Comparison of ENCODE assay signal across 25 cellular contexts in genomic region chr20:24117386-24117785, GRCh38.
"Had no signal": no experiment of that assay in that cellular context is flagged by ENCODE, and none has a peak within 500 bp of the region (broad histone marks: within the 10 kb centered on the region; RNA-seq: fewer than 3 reads in every experiment).

No MANE protein-coding gene starts in this region.

- FAIRE-seq: frontal cortex had no signal

- H3K36me3 ChIP-seq: adrenal gland, right atrium auricular region, spleen, transverse colon had no signal

- H2AFZ ChIP-seq: parathyroid adenoma had no signal

- ATAC-seq: activated CD4-positive, alpha-beta T cell treated with anti-CD3 and anti-CD28 coated beads for 36 hours; activated naive CD4-positive, alpha-beta T cell treated with anti-CD3 and anti-CD28 coated beads, Interleukin-2, amount 50 U/mL, for 72 hours; activated T-cell treated with anti-CD3 and anti-CD28 coated beads, Interleukin-2, amount 50 U/mL, for 72 hours; esophagus mucosa; naive thymus-derived CD4-positive, alpha-beta T cell had no signal

- H3K36me3 Mint-ChIP-seq: activated naive CD4-positive, alpha-beta T cell treated with anti-CD3 and anti-CD28 coated beads, Interleukin-2, amount 50 U/mL, for 72 hours; brain; immature natural killer cell; naive thymus-derived CD4-positive, alpha-beta T cell had no signal

- H3K9ac ChIP-seq: parathyroid adenoma had no signal

- H3K79me2 ChIP-seq: parathyroid adenoma had no signal

- H3K9me3 ChIP-seq: adrenal gland, right atrium auricular region, spleen, testis, transverse colon had no signal

- H3K4me3 ChIP-seq: adrenal gland, right atrium auricular region, spleen, testis, transverse colon had no signal

- H3K27ac ChIP-seq: adrenal gland, parathyroid adenoma, right atrium auricular region, spleen, testis, transverse colon had no signal

- DNase-seq: activated CD4-positive, alpha-beta T cell treated with anti-CD3 and anti-CD28 coated beads for 36 hours; activated CD4-positive, alpha-beta T cell treated with anti-CD3 and anti-CD28 coated beads, Interleukin-2, amount 50 U/mL, for 4 hours; activated CD4-positive, CD25-positive, alpha-beta regulatory T cell; activated naive CD4-positive, alpha-beta T cell; activated T-cell treated with anti-CD3 and anti-CD28 coated beads for 4 hours; activated T-cell treated with anti-CD3 and anti-CD28 coated beads, Interleukin-2, amount 50 U/mL, for 72 hours; adrenal gland; aorta; cortex of kidney; hypothalamus; immature natural killer cell; midbrain; naive thymus-derived CD4-positive, alpha-beta T cell; nucleus accumbens; spleen; stimulated activated naive CD4-positive, alpha-beta T cell treated with Interleukin-2 at 50 U/mL for 16 hours; testis; transverse colon had no signal

- H3K4me1 Mint-ChIP-seq: activated CD4-positive, alpha-beta T cell treated with anti-CD3 and anti-CD28 coated beads for 36 hours; neural crest cell had no signal

- H3K9me3 Mint-ChIP-seq: activated naive CD4-positive, alpha-beta T cell treated with anti-CD3 and anti-CD28 coated beads, Interleukin-2, amount 50 U/mL, for 72 hours; activated T-cell treated with anti-CD3 and anti-CD28 coated beads, Interleukin-2, amount 50 U/mL, for 72 hours; naive thymus-derived CD4-positive, alpha-beta T cell; neural crest cell had no signal

- H3K27me3 ChIP-seq: adrenal gland, right atrium auricular region, testis, transverse colon had no signal

- H3K4me1 ChIP-seq: right atrium auricular region had no signal

- H3K4me3 Mint-ChIP-seq: activated CD4-positive, alpha-beta T cell treated with anti-CD3 and anti-CD28 coated beads for 36 hours; activated T-cell treated with anti-CD3 and anti-CD28 coated beads, Interleukin-2, amount 50 U/mL, for 72 hours; immature natural killer cell; naive thymus-derived CD4-positive, alpha-beta T cell; neural crest cell had no signal

- H3K27ac Mint-ChIP-seq: activated CD4-positive, alpha-beta T cell treated with anti-CD3 and anti-CD28 coated beads for 36 hours; activated T-cell treated with anti-CD3 and anti-CD28 coated beads, Interleukin-2, amount 50 U/mL, for 72 hours; immature natural killer cell; naive thymus-derived CD4-positive, alpha-beta T cell had no signal
